16 cellular contexts compared by ENCODE assay signal in genomic region chr15:95503640-95504225, GRCh38.
DNase-seq lines count a peak whose midpoint lies in the region; ATAC-seq lines count a peak whose summit lies in the region.
"Had no signal": no experiment of that assay in that cellular context is flagged by ENCODE, and none has a peak within 500 bp of the region (broad histone marks: within the 10 kb centered on the region; RNA-seq: fewer than 3 reads in every experiment).

No MANE protein-coding gene starts in this region.

- intact Hi-C loops in activated T-helper 1 cell treated with anti-CD3 and anti-CD28 coated beads, Interleukin-12 subunit alpha, Interleukin-12 subunit beta, Interleukin-2, Interleukin-4 antibody, amounts not matched to agents 30 ng/mL and 10 ng/mL and 1 ng/mL, durations not matched to agents 14 hours and 24 hours and 36 hours (cut with micrococcal nuclease) = loop anchor here (1.0 to 10.0 kb wide), 5 partner anchors 57 to 376 kb away; no protein-coding TSS in a partner anchor

- no peaks in the 10 kb centered on the region for H3K9me3 Mint-ChIP-seq in activated T-helper 1 cell treated with anti-CD3 and anti-CD28 coated beads, Interleukin-12 subunit alpha, Interleukin-12 subunit beta, Interleukin-2, Interleukin-4 antibody, amounts not matched to agents 30 ng/mL and 10 ng/mL and 1 ng/mL, durations not matched to agents 14 hours and 24 hours and 36 hours
- H3K9me3 Mint-ChIP-seq: activated CD4-positive, alpha-beta T cell treated with anti-CD3 and anti-CD28 coated beads, Interleukin-2, amount 10 ng/mL, durations not matched to agents 24 days and 14 days; activated naive CD4-positive, alpha-beta T cell treated with anti-CD3 and anti-CD28 coated beads, Interleukin-2, amount 50 U/mL, for 24 hours; effector memory CD8-positive, alpha-beta T cell had no signal

- ATAC-seq in GM21786 (IDR thresholded peaks at IDR 0.05; ENCODE audit: unreplicated experiment) (peak; percentile 66), GM18858 (IDR thresholded peaks at IDR 0.05; ENCODE audit: unreplicated experiment) (no peak)
- ATAC-seq: effector memory CD8-positive, alpha-beta T cell had no signal

- peak overlapping the region; percentile 50 for H3K27ac Mint-ChIP-seq in activated T-helper 1 cell treated with anti-CD3 and anti-CD28 coated beads, Interleukin-12 subunit alpha, Interleukin-12 subunit beta, Interleukin-2, Interleukin-4 antibody, amounts not matched to agents 30 ng/mL and 10 ng/mL and 1 ng/mL, durations not matched to agents 14 hours and 24 hours and 36 hours
- H3K27ac Mint-ChIP-seq: activated CD4-positive, alpha-beta T cell treated with anti-CD3 and anti-CD28 coated beads, Interleukin-2, amount 10 ng/mL, durations not matched to agents 24 days and 14 days; activated naive CD4-positive, alpha-beta T cell treated with anti-CD3 and anti-CD28 coated beads, Interleukin-2, amount 50 U/mL, for 24 hours; effector memory CD8-positive, alpha-beta T cell had no signal

- no peak overlapping the region for H3K4me3 Mint-ChIP-seq in activated T-helper 1 cell treated with anti-CD3 and anti-CD28 coated beads, Interleukin-12 subunit alpha, Interleukin-12 subunit beta, Interleukin-2, Interleukin-4 antibody, amounts not matched to agents 30 ng/mL and 10 ng/mL and 1 ng/mL, durations not matched to agents 14 hours and 24 hours and 36 hours
- H3K4me3 Mint-ChIP-seq: activated CD4-positive, alpha-beta T cell treated with anti-CD3 and anti-CD28 coated beads, Interleukin-2, amount 10 ng/mL, durations not matched to agents 24 days and 14 days; activated naive CD4-positive, alpha-beta T cell treated with anti-CD3 and anti-CD28 coated beads, Interleukin-2, amount 50 U/mL, for 24 hours; CD4-positive, CD25-positive, alpha-beta regulatory T cell; effector memory CD8-positive, alpha-beta T cell had no signal

- H3K27me3 Mint-ChIP-seq in activated T-helper 1 cell treated with anti-CD3 and anti-CD28 coated beads, Interleukin-12 subunit alpha, Interleukin-12 subunit beta, Interleukin-2, Interleukin-4 antibody, amounts not matched to agents 30 ng/mL and 10 ng/mL and 1 ng/mL, durations not matched to agents 14 hours and 24 hours and 36 hours (ENCODE audit: insufficient read depth) = no peaks in the 10 kb centered on the region
- H3K27me3 Mint-ChIP-seq: activated CD4-positive, alpha-beta T cell treated with anti-CD3 and anti-CD28 coated beads, Interleukin-2, amount 10 ng/mL, durations not matched to agents 24 days and 14 days; activated naive CD4-positive, alpha-beta T cell treated with anti-CD3 and anti-CD28 coated beads, Interleukin-2, amount 50 U/mL, for 24 hours; CD4-positive, CD25-positive, alpha-beta regulatory T cell; effector memory CD8-positive, alpha-beta T cell had no signal

- peaks cover 29% of the 10 kb centered on the region for H3K4me1 Mint-ChIP-seq in activated T-helper 1 cell treated with anti-CD3 and anti-CD28 coated beads, Interleukin-12 subunit alpha, Interleukin-12 subunit beta, Interleukin-2, Interleukin-4 antibody, amounts not matched to agents 30 ng/mL and 10 ng/mL and 1 ng/mL, durations not matched to agents 14 hours and 24 hours and 36 hours (ENCODE audit: low read depth)

- DNase-seq in stimulated activated CD4-positive, alpha-beta T cell treated with anti-CD3 and anti-CD28 coated beads, Interleukin-15, amount 100 ng/mL, for 24 hours = peak; percentile 2
- no peak for DNase-seq in stimulated activated CD4-positive, alpha-beta T cell treated with anti-CD3 and anti-CD28 coated beads, Interleukin-4, amount 100 ng/mL, for 4 hours
- peak; percentile 1 for DNase-seq in activated T-helper 1 cell treated with anti-CD3 and anti-CD28 coated beads, Interleukin-12 subunit alpha, Interleukin-12 subunit beta, Interleukin-2, Interleukin-4 antibody, amounts not matched to agents 30 ng/mL and 10 ng/mL and 1 ng/mL, durations not matched to agents 14 hours and 24 hours and 36 hours (ENCODE audit: low spot score)
- DNase-seq in NCI-H1105 (lab: John Stamatoyannopoulos, UW) = no peak
- no peak for DNase-seq in SKM-1 treated with dmso at 0.1 percent for 144 hours (lab: John Stamatoyannopoulos, UW; ENCODE audit: unreplicated experiment)
- DNase-seq: activated CD4-positive, alpha-beta T cell treated with anti-CD3 and anti-CD28 coated beads, Interleukin-2, amount 10 ng/mL, durations not matched to agents 24 days and 14 days; CD4-positive, CD25-positive, alpha-beta regulatory T cell; effector memory CD8-positive, alpha-beta T cell; glutamatergic neuron; midbrain; NCI-H524 treated with DMSO at 0.1 percent for 48 hours; small intestine; stimulated activated CD4-positive, alpha-beta T cell treated with anti-CD3 and anti-CD28 coated beads, Interleukin-4, amount 100 ng/mL, for 24 hours had no signal

- H3K36me3 Mint-ChIP-seq in activated T-helper 1 cell treated with anti-CD3 and anti-CD28 coated beads, Interleukin-12 subunit alpha, Interleukin-12 subunit beta, Interleukin-2, Interleukin-4 antibody, amounts not matched to agents 30 ng/mL and 10 ng/mL and 1 ng/mL, durations not matched to agents 14 hours and 24 hours and 36 hours (ENCODE audit: low read depth) = peaks cover 1% of the 10 kb centered on the region
- H3K36me3 Mint-ChIP-seq: activated naive CD4-positive, alpha-beta T cell treated with anti-CD3 and anti-CD28 coated beads, Interleukin-2, amount 50 U/mL, for 24 hours; CD4-positive, CD25-positive, alpha-beta regulatory T cell had no signal

Comparison
In these comparisons a context has a peak if more than half of its experiments do, and no peak if none do; other contexts are left out.
1. DNase-seq: peak in stimulated activated CD4-positive, alpha-beta T cell treated with anti-CD3 and anti-CD28 coated beads, Interleukin-15, amount 100 ng/mL, for 24 hours (single experiment) and activated T-helper 1 cell treated with anti-CD3 and anti-CD28 coated beads, Interleukin-12 subunit alpha, Interleukin-12 subunit beta, Interleukin-2, Interleukin-4 antibody, amounts not matched to agents 30 ng/mL and 10 ng/mL and 1 ng/mL, durations not matched to agents 14 hours and 24 hours and 36 hours (single experiment); none in stimulated activated CD4-positive, alpha-beta T cell treated with anti-CD3 and anti-CD28 coated beads, Interleukin-4, amount 100 ng/mL, for 4 hours (0 of 2), NCI-H1105 (single experiment) and SKM-1 treated with dmso at 0.1 percent for 144 hours (single experiment).